In genomic region chr15:99059010-99059981, GRCh38 we compare ENCODE assay signal across 8 cellular contexts. TPM values are rescaled to one million over a fixed set of nuclear protein-coding genes. Genes with fewer than 3 reads are reported as not detected.
DNase-seq lines count a peak whose midpoint lies in the region; ATAC-seq and TF ChIP-seq lines count a peak whose summit lies in the region.

No MANE protein-coding gene starts in this region.

- H3K27ac ChIP-seq in 22Rv1 = no peak overlapping the region

- peak; percentile 81 for TF ChIP-seq CTCF in 22Rv1 (IDR thresholded peaks at IDR 0.05)
- peak; percentile 90 for TF ChIP-seq CTCF in GM13976 (IDR thresholded peaks at IDR 0.05; ENCODE audit: borderline replicate concordance, control extremely low read depth, extremely low read depth, insufficient read depth, missing control alignments)

- no peak for TF ChIP-seq POLR2A in erythroblast (IDR thresholded peaks at IDR 0.05; ENCODE audit: low read length)

- DNase-seq in GM13976 (ENCODE audit: low spot score) (peak; percentile 90), NCI-H460 (ENCODE audit: extremely low read depth, low read depth) (peak; percentile 53), activated T-cell treated with anti-CD3 and anti-CD28 coated beads for 48 hours (ENCODE audit: low read depth) (peak; percentile 55), erythroblast (lab: John Stamatoyannopoulos, UW) (peak; percentile 41 to 66), middle frontal gyrus (ENCODE audit: extremely low spot score, low spot score) (peak; percentile 35)
- DNase-seq in stimulated activated CD8-positive, alpha-beta memory T cell treated with anti-CD3 and anti-CD28 coated beads, Interleukin-4, amount 100 ng/mL, for 48 hours = peak; percentile 60

- peak; percentile 62 for ATAC-seq in HG02970 (IDR thresholded peaks at IDR 0.05; ENCODE audit: low FRiP score, unreplicated experiment)

- in situ Hi-C loops in GM13976 (cut with MboI; ENCODE audit: low sequenced_read_pairs, unreplicated experiment) = loop anchor here (25.0 kb wide), 1 partner anchor 272 kb away; no protein-coding TSS in a partner anchor

RNA-seq across cellular contexts. Expression of gene SYNM, which starts 45.6 kb away (rescaled TPM):
- 12.1 and 15.1 TPM in 2 replicates for total RNA-seq in NCI-H460 (2014; rRNA removed; shearing (Covaris generic))
- polyA plus RNA-seq in NCI-H460 (2014; cell fraction: nucleus; rRNA removed) = 21.6 and 30.7 TPM in 2 replicates

RNA-seq across cellular contexts. Expression of gene PGPEP1L, which starts 51.7 kb away (rescaled TPM):
- not detected in 2 replicates for total RNA-seq in NCI-H460 (2014; rRNA removed; shearing (Covaris generic))
- not detected in 2 replicates for polyA plus RNA-seq in NCI-H460 (2014; cell fraction: nucleus; rRNA removed)

Comparison
In these comparisons a context has a peak if more than half of its experiments do, and no peak if none do; other contexts are left out.
1. DNase-seq: peak in every context shown above with its lines; median percentile 90 in GM13976; 60 in stimulated activated CD8-positive, alpha-beta memory T cell treated with anti-CD3 and anti-CD28 coated beads, Interleukin-4, amount 100 ng/mL, for 48 hours; 55 in activated T-cell treated with anti-CD3 and anti-CD28 coated beads for 48 hours; 54 in erythroblast; 53 in NCI-H460; 35 in middle frontal gyrus.